In genomic region chr10:73791871-73792400, GRCh38 we compare ENCODE assay signal across 21 cellular contexts.
"Had no signal": no experiment of that assay in that cellular context is flagged by ENCODE, and none has a peak within 500 bp of the region (broad histone marks: within the 10 kb centered on the region; RNA-seq: fewer than 3 reads in every experiment).

No MANE protein-coding gene starts in this region.

- H3K4me3 Mint-ChIP-seq: activated naive CD8-positive, alpha-beta T cell treated with anti-CD3 and anti-CD28 coated beads, Interleukin-2, amount 50 U/mL, for 24 hours; dendritic cell treated with granulocyte-macrophage colony-stimulating factor and Interleukin-4, amounts not matched to agents 40 ng/mL and 50 ng/mL, for 4 days; neural crest cell had no signal

- ATAC-seq: activated naive CD8-positive, alpha-beta T cell treated with anti-CD3 and anti-CD28 coated beads, Interleukin-2, amount 50 U/mL, for 24 hours; stimulated activated naive CD8-positive, alpha-beta T cell treated with anti-CD3 and anti-CD28 coated beads, Interleukin-15, Interleukin-2, amounts not matched to agents 100 U/mL and 50 U/mL, for 24 hours; upper lobe of right lung had no signal

- H3K27me3 Mint-ChIP-seq: activated naive CD8-positive, alpha-beta T cell treated with anti-CD3 and anti-CD28 coated beads, Interleukin-2, amount 50 U/mL, for 24 hours; dendritic cell treated with granulocyte-macrophage colony-stimulating factor and Interleukin-4, amounts not matched to agents 40 ng/mL and 50 ng/mL, for 4 days; progenitor cell of endocrine pancreas had no signal

- H3K4me3 ChIP-seq: cardiac muscle cell, SK-N-MC, upper lobe of right lung had no signal

- DNase-seq: activated CD4-positive, alpha-beta T cell treated with anti-CD3 and anti-CD28 coated beads, Interleukin-2, amount 50 U/mL, for 1 hour; activated CD8-positive, alpha-beta memory T cell treated with anti-CD3 and anti-CD28 coated beads, Interleukin-2, amount 50 U/mL, for 48 hours; activated gamma-delta T cell; activated naive CD4-positive, alpha-beta T cell treated with anti-CD3 and anti-CD28 coated beads, Interleukin-2, amount 50 U/mL, for 16 hours; activated naive CD8-positive, alpha-beta T cell treated with anti-CD3 and anti-CD28 coated beads, Interleukin-2, amount 50 U/mL, for 24 hours; activated T-cell treated with anti-CD3 and anti-CD28 coated beads, Interleukin-2, amount 50 U/mL, for 48 hours; effector CD4-positive, alpha-beta T cell; foreskin fibroblast; kidney glomerular epithelial cell; mesenchymal stem cell; occipital lobe; retina; stimulated activated CD4-positive, alpha-beta T cell treated with anti-CD3 and anti-CD28 coated beads, Interleukin-2, amount 100 ng/mL, for 48 hours; stimulated activated naive CD8-positive, alpha-beta T cell treated with anti-CD3 and anti-CD28 coated beads, Interleukin-15, Interleukin-2, amounts not matched to agents 100 U/mL and 50 U/mL, for 24 hours; T-helper 2 cell; upper lobe of right lung had no signal

- H3K27ac Mint-ChIP-seq: activated naive CD8-positive, alpha-beta T cell treated with anti-CD3 and anti-CD28 coated beads, Interleukin-2, amount 50 U/mL, for 24 hours; dendritic cell treated with granulocyte-macrophage colony-stimulating factor and Interleukin-4, amounts not matched to agents 40 ng/mL and 50 ng/mL, for 4 days; progenitor cell of endocrine pancreas had no signal

- H3K9me3 Mint-ChIP-seq: activated naive CD8-positive, alpha-beta T cell treated with anti-CD3 and anti-CD28 coated beads, Interleukin-2, amount 50 U/mL, for 24 hours; dendritic cell treated with granulocyte-macrophage colony-stimulating factor and Interleukin-4, amounts not matched to agents 40 ng/mL and 50 ng/mL, for 4 days; neural crest cell had no signal

- H3K27me3 ChIP-seq: cardiac muscle cell, upper lobe of right lung had no signal
